ENCODE assay signal across 9 cellular contexts in genomic region chr13:107373551-107373950, GRCh38.
DNase-seq lines count a peak whose midpoint lies in the region; ATAC-seq and TF ChIP-seq lines count a peak whose summit lies in the region.
"Had no signal": no experiment of that assay in that cellular context is flagged by ENCODE, and none has a peak within 500 bp of the region (broad histone marks: within the 10 kb centered on the region; RNA-seq: fewer than 3 reads in every experiment).

No MANE protein-coding gene starts in this region.

- no peak for ATAC-seq in activated CD8-positive, alpha-beta memory T cell treated with anti-CD3 and anti-CD28 coated beads, Interleukin-2, amount 10 ng/mL, durations not matched to agents 7 days and 5 days

- intact Hi-C loops in activated CD4-positive, alpha-beta memory T cell treated with anti-CD3 and anti-CD28 coated beads for 36 hours (cut with micrococcal nuclease), result no loop called here

- H3K9me3 ChIP-seq in OCI-LY1 (ENCODE audit: low read length), result no peaks in the 10 kb centered on the region

- no peaks in the 10 kb centered on the region for H3F3A ChIP-seq in OCI-LY1 (ENCODE audit: insufficient read depth, low read length)

- POLR2A ChIA-PET in activated CD4-positive, alpha-beta memory T cell treated with anti-CD3 and anti-CD28 coated beads for 36 hours (lab: Charles Lee), result no interaction called here

- no peaks in the 10 kb centered on the region for H3K9me3 Mint-ChIP-seq in activated CD8-positive, alpha-beta memory T cell treated with anti-CD3 and anti-CD28 coated beads, Interleukin-2, amount 10 ng/mL, durations not matched to agents 7 days and 5 days (ENCODE audit: low read depth)
- H3K9me3 Mint-ChIP-seq in activated CD4-positive, alpha-beta memory T cell treated with anti-CD3 and anti-CD28 coated beads for 36 hours, result peaks cover 2% of the 10 kb centered on the region

- CTCF ChIA-PET in activated CD8-positive, alpha-beta memory T cell treated with anti-CD3 and anti-CD28 coated beads, Interleukin-2, amount 10 ng/mL, durations not matched to agents 7 days and 5 days (lab: Charles Lee), result no interaction called here
- CTCF ChIA-PET in activated CD4-positive, alpha-beta memory T cell treated with anti-CD3 and anti-CD28 coated beads for 36 hours (lab: Charles Lee), result interaction anchor here (1.5 kb wide), 1 partner anchor 10 kb away, joined by 4 read pairs; no protein-coding TSS in a partner anchor

- H3K4me1 ChIP-seq in OCI-LY1 (ENCODE audit: insufficient read depth, low read length, severe bottlenecking), result no peaks in the 10 kb centered on the region

- peak; percentile 50 for TF ChIP-seq CTCF in OCI-LY1 (IDR thresholded peaks at IDR 0.05; ENCODE audit: low read length)

- no peaks in the 10 kb centered on the region for H4K20me1 ChIP-seq in OCI-LY1 (ENCODE audit: insufficient read depth, low read length)

- H3K79me2 ChIP-seq in OCI-LY1 (ENCODE audit: insufficient read depth, low read length), result no peaks in the 10 kb centered on the region

- no peaks in the 10 kb centered on the region for H3K36me3 Mint-ChIP-seq in activated CD8-positive, alpha-beta memory T cell treated with anti-CD3 and anti-CD28 coated beads, Interleukin-2, amount 10 ng/mL, durations not matched to agents 7 days and 5 days
- H3K36me3 Mint-ChIP-seq in activated CD4-positive, alpha-beta memory T cell treated with anti-CD3 and anti-CD28 coated beads for 36 hours, result no peaks in the 10 kb centered on the region

- no peak overlapping the region for H3K27ac Mint-ChIP-seq in activated CD8-positive, alpha-beta memory T cell treated with anti-CD3 and anti-CD28 coated beads, Interleukin-2, amount 10 ng/mL, durations not matched to agents 7 days and 5 days
- H3K27ac Mint-ChIP-seq in activated CD4-positive, alpha-beta memory T cell treated with anti-CD3 and anti-CD28 coated beads for 36 hours, result no peak overlapping the region

- H3K4me3 Mint-ChIP-seq in activated CD8-positive, alpha-beta memory T cell treated with anti-CD3 and anti-CD28 coated beads, Interleukin-2, amount 10 ng/mL, durations not matched to agents 7 days and 5 days, result no peak overlapping the region
- no peak overlapping the region for H3K4me3 Mint-ChIP-seq in activated CD4-positive, alpha-beta memory T cell treated with anti-CD3 and anti-CD28 coated beads for 36 hours

- H3K36me3 ChIP-seq in OCI-LY1 (ENCODE audit: insufficient read depth, low read length), result no peaks in the 10 kb centered on the region

- no peaks in the 10 kb centered on the region; the same call in 1 of the 2 replicates for H3K27me3 ChIP-seq in OCI-LY1 (ENCODE audit: insufficient read depth, low read length)

- H3K9me2 ChIP-seq in OCI-LY1 (ENCODE audit: low read depth, low read length), result no peaks in the 10 kb centered on the region

- no peak overlapping the region for H3K4me3 ChIP-seq in OCI-LY1 (ENCODE audit: low read depth, low read length, poor library complexity, severe bottlenecking)
- H3K4me3 ChIP-seq: SK-N-MC had no signal

- H2AFZ ChIP-seq in OCI-LY1 (ENCODE audit: low read length), result no peak overlapping the region

- H3K9ac ChIP-seq in OCI-LY1 (ENCODE audit: low read length), result no peak overlapping the region

- DNase-seq in DMS53 (lab: John Stamatoyannopoulos, UW) (peak; percentile 54), DMS53 treated with DMSO at 0.1 percent for 48 hours (lab: John Stamatoyannopoulos, UW; ENCODE audit: unreplicated experiment) (no peak), fibroblast of peridontal ligament (ENCODE audit: extremely low read depth) (peak; percentile 81), smooth muscle cell of the brain vasculature (ENCODE audit: low read depth, low spot score) (peak; percentile 56), HuH-7.5 (ENCODE audit: low spot score) (no peak)
- DNase-seq in activated CD8-positive, alpha-beta memory T cell treated with anti-CD3 and anti-CD28 coated beads, Interleukin-2, amount 10 ng/mL, durations not matched to agents 7 days and 5 days, result no peak
- DNase-seq in activated CD4-positive, alpha-beta memory T cell treated with anti-CD3 and anti-CD28 coated beads for 36 hours, result no peak

- H3K27ac ChIP-seq in OCI-LY1 (ENCODE audit: low read depth, low read length, poor library complexity, severe bottlenecking), result no peak overlapping the region
- H3K27ac ChIP-seq: SK-N-MC had no signal

- H3K4me1 Mint-ChIP-seq in activated CD8-positive, alpha-beta memory T cell treated with anti-CD3 and anti-CD28 coated beads, Interleukin-2, amount 10 ng/mL, durations not matched to agents 7 days and 5 days, result no peaks in the 10 kb centered on the region
- H3K4me1 Mint-ChIP-seq in activated CD4-positive, alpha-beta memory T cell treated with anti-CD3 and anti-CD28 coated beads for 36 hours (ENCODE audit: low read depth), result no peaks in the 10 kb centered on the region

- no peaks in the 10 kb centered on the region for H3K27me3 Mint-ChIP-seq in activated CD8-positive, alpha-beta memory T cell treated with anti-CD3 and anti-CD28 coated beads, Interleukin-2, amount 10 ng/mL, durations not matched to agents 7 days and 5 days
- H3K27me3 Mint-ChIP-seq in activated CD4-positive, alpha-beta memory T cell treated with anti-CD3 and anti-CD28 coated beads for 36 hours, result no peaks in the 10 kb centered on the region

- H3K4me2 ChIP-seq in OCI-LY1 (ENCODE audit: low read length), result no peak overlapping the region

Comparison
In these comparisons a context has a peak if more than half of its experiments do, and no peak if none do; other contexts are left out.
1. DNase-seq: peak in DMS53 (single experiment), fibroblast of peridontal ligament (single experiment) and smooth muscle cell of the brain vasculature (single experiment); none in DMS53 treated with DMSO at 0.1 percent for 48 hours (single experiment), activated CD8-positive, alpha-beta memory T cell treated with anti-CD3 and anti-CD28 coated beads, Interleukin-2, amount 10 ng/mL, durations not matched to agents 7 days and 5 days (single experiment), HuH-7.5 (single experiment) and activated CD4-positive, alpha-beta memory T cell treated with anti-CD3 and anti-CD28 coated beads for 36 hours (single experiment).